ENCODE assay signal across 16 cellular contexts in the genomic region with DNA sequence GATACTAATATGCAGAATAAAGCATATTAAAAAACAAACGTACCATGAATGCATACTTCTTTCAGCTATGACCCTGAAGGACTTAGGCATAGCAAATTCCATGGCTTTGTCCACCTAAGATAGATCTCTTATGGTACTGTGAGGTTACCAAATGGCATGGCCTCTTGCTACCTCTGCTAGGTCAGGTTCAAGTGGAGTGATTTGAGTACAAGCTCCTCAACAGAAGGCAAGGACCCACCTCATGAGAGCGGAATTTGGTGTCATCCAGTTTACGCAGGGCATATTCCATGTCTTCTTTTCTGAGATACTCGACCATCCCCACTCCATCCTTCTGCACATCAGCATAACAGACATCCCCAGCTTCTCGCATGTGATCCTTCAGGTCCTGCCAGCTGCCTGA. TPM values are rescaled to one million over a fixed set of nuclear protein-coding genes. Genes with fewer than 3 reads are reported as not detected.
DNase-seq lines count a peak whose midpoint lies in the region; ATAC-seq, FAIRE-seq and TF ChIP-seq lines count a peak whose summit lies in the region.
"Had no signal": no experiment of that assay in that cellular context is flagged by ENCODE, and none has a peak within 500 bp of the region (broad histone marks: within the 10 kb centered on the region; RNA-seq: fewer than 3 reads in every experiment).

No MANE protein-coding gene starts in this region.

- TF ChIP-seq RAD21 in GM12878 (IDR thresholded peaks at IDR 0.05; ENCODE audit: insufficient read depth, low read depth, low read length): no peak

- no peaks in the 10 kb centered on the region for H3K9me3 ChIP-seq in CD4-positive, CD25-positive, alpha-beta regulatory T cell (ENCODE audit: control insufficient read depth in 2 of 2, low read length in 2 of 2)
- no peaks in the 10 kb centered on the region for H3K9me3 ChIP-seq in GM12878 (replicated peaks; ENCODE audit: control insufficient read depth, insufficient read depth, low read length)

- no peak overlapping the region for H3K4me3 ChIP-seq in CD4-positive, CD25-positive, alpha-beta regulatory T cell (ENCODE audit: low read depth, low read length)
- no peak overlapping the region for H3K4me3 ChIP-seq in GM12878
- H3K4me3 ChIP-seq: GM23248 had no signal

- RAD21 ChIA-PET in GM12878 (lab: Charles Lee; ENCODE audit: unreplicated experiment): no interaction called here

- peaks cover 4 to 40% (median 32%) of the 10 kb centered on the region in 4 donors for H3K4me1 Mint-ChIP-seq in CD4-positive, CD25-positive, alpha-beta regulatory T cell
- peaks cover 21 to 38% (median 34%) of the 10 kb centered on the region in 3 donors for H3K4me1 Mint-ChIP-seq in naive B cell

- H3K36me3 Mint-ChIP-seq in CD4-positive, CD25-positive, alpha-beta regulatory T cell: peaks cover 32% of the 10 kb centered on the region
- peaks cover 0 to 9% of the 10 kb centered on the region in 2 donors for H3K36me3 Mint-ChIP-seq in naive B cell

- peak overlapping the region in 1 of 4 donors; percentile 40 for H3K4me3 Mint-ChIP-seq in CD4-positive, CD25-positive, alpha-beta regulatory T cell
- peak overlapping the region in 1 of 8 donors; percentile 15 for H3K4me3 Mint-ChIP-seq in naive B cell
- H3K4me3 Mint-ChIP-seq: B cell; CD4-positive, alpha-beta memory T cell; H9 had no signal

- H2AFZ ChIP-seq in GM12878 (ENCODE audit: control insufficient read depth, low read depth, low read length): no peak overlapping the region
- H2AFZ ChIP-seq: GM23248 had no signal

- POLR2A ChIA-PET in GM12878 (lab: Charles Lee): interaction anchor here (1.6 to 1.8 kb wide), 2 partner anchors 11 to 23 kb away, joined by 4 to 5 read pairs; no protein-coding TSS in a partner anchor

- H3K79me2 ChIP-seq in GM12878 (ENCODE audit: control insufficient read depth, insufficient read depth, low read length): peaks cover 33% of the 10 kb centered on the region

- no peaks in the 10 kb centered on the region for H3K27me3 Mint-ChIP-seq in CD4-positive, CD25-positive, alpha-beta regulatory T cell
- H3K27me3 Mint-ChIP-seq in naive B cell: no peaks in the 10 kb centered on the region
- H3K27me3 Mint-ChIP-seq: B cell; CD4-positive, alpha-beta memory T cell had no signal

- H3K27me3 ChIP-seq in CD4-positive, CD25-positive, alpha-beta regulatory T cell (ENCODE audit: control insufficient read depth, insufficient read depth, low read length): no peaks in the 10 kb centered on the region
- H3K27me3 ChIP-seq in GM12878 (replicated peaks in 1 of 2; ENCODE audit: control insufficient read depth in 2 of 2, insufficient read depth in 2 of 2, low read length in 1 of 2): no peaks in the 10 kb centered on the region

- H3K36me3 ChIP-seq in CD4-positive, CD25-positive, alpha-beta regulatory T cell (ENCODE audit: control insufficient read depth, insufficient read depth, low read length): peaks cover 76% of the 10 kb centered on the region
- peaks cover 29 to 53% of the 10 kb centered on the region in 2 experiments for H3K36me3 ChIP-seq in GM12878 (ENCODE audit: control insufficient read depth in 2 of 2, insufficient read depth in 2 of 2, low read length in 1 of 2)

- FAIRE-seq in GM12878 (lab: Jason Lieb, UNC): no peak
- FAIRE-seq: A204.1, G401.6 had no signal

- in situ Hi-C loops in GM12878 (cut with MboI): no loop called here

- DNase-seq in CD4-positive, CD25-positive, alpha-beta regulatory T cell: no peak
- DNase-seq in GM12878 (ENCODE audit: low read depth, low spot score) (no peak), naive B cell (no peak), NCI-H1930 (lab: John Stamatoyannopoulos, UW) (no peak), DMS53 (lab: John Stamatoyannopoulos, UW) (no peak)
- no peak for DNase-seq in activated CD4-positive, alpha-beta T cell treated with anti-CD3 and anti-CD28 coated beads, Interleukin-2, amount 50 U/mL, for 1 hour
- DNase-seq: C1 segment of cervical spinal cord; CD4-positive, alpha-beta memory T cell; DMS79 treated with DMSO at 0.1 percent for 48 hours; EL; GM23248; H9 had no signal

- CTCF ChIA-PET in GM12878 (lab: Yijun Ruan, JAX): interaction anchor here (1.0 to 1.4 kb wide), 3 partner anchors 16 to 118 kb away, joined by 3 to 4 read pairs (median 4); a partner anchor contains a TSS

- WGBS in GM12878 (ENCODE audit: insufficient coverage, insufficient replicate concordance, low lambda C conversion rate, missing lambda C conversion rate): 80% methylated on average over 5 of the region's 5 CpGs

- H3K4me2 ChIP-seq in GM12878 (ENCODE audit: control insufficient read depth, insufficient read depth): no peak overlapping the region

- H4K20me1 ChIP-seq in GM12878 (ENCODE audit: control insufficient read depth, insufficient read depth): peaks cover 10% of the 10 kb centered on the region

- TF ChIP-seq POLR2A in GM19193 (IDR thresholded peaks at IDR 0.05; ENCODE audit: extremely low read depth, insufficient read depth, insufficient read length) (peak; percentile 25), GM12878 (IDR thresholded peaks at IDR 0.05; ENCODE audit: low read depth, low read length) (peak; percentile 50)

- H3K9ac ChIP-seq in GM12878 (ENCODE audit: control insufficient read depth, insufficient read depth, low read length): no peak overlapping the region
- H3K9ac ChIP-seq: GM23248 had no signal

- no peaks in the 10 kb centered on the region for H3K9me3 Mint-ChIP-seq in CD4-positive, CD25-positive, alpha-beta regulatory T cell
- H3K9me3 Mint-ChIP-seq in naive B cell: no peaks in the 10 kb centered on the region
- H3K9me3 Mint-ChIP-seq: CD4-positive, alpha-beta memory T cell; H9 had no signal

- SMC1A ChIA-PET in GM12878 (lab: Charles Lee; ENCODE audit: uncharacterized antibody, unreplicated experiment): interaction anchor here (0.6 to 2.6 kb wide), 5 partner anchors 9 to 112 kb away, joined by 3 to 10 read pairs (median 4); a partner anchor contains a TSS

- intact Hi-C loops in GM12878 (cut with micrococcal nuclease; ENCODE audit: unreplicated experiment): no loop called here

- no peak for TF ChIP-seq CTCF in GM12878 (IDR thresholded peaks at IDR 0.05 in 2 of 3, conservative IDR thresholded peaks at IDR 0.05 in 1 of 3; ENCODE audit: control insufficient read depth in 2 of 3, extremely low read depth in 1 of 3, insufficient read depth in 1 of 3, low read depth in 3 of 3, low read length in 3 of 3)

- peak overlapping the region in 2 of 3 donors; percentile 14 to 18 for H3K27ac Mint-ChIP-seq in CD4-positive, CD25-positive, alpha-beta regulatory T cell
- H3K27ac Mint-ChIP-seq in naive B cell: peak overlapping the region in 4 of 6 donors; percentile 24 to 61 (median 36)
- H3K27ac Mint-ChIP-seq: B cell had no signal

- no TSS peak for BruUV-seq in GM12878 (replicated peaks; lab: Mats Ljungman, UMichigan)

- H3K4me1 ChIP-seq in CD4-positive, CD25-positive, alpha-beta regulatory T cell (ENCODE audit: control insufficient read depth, insufficient read depth, low read length, poor library complexity, severe bottlenecking): peaks cover 23% of the 10 kb centered on the region
- H3K4me1 ChIP-seq in GM12878 (ENCODE audit: control insufficient read depth, insufficient read depth, low read length): peaks cover 12% of the 10 kb centered on the region

- H3K27ac ChIP-seq in CD4-positive, CD25-positive, alpha-beta regulatory T cell (ENCODE audit: insufficient read depth, low read length, poor library complexity, severe bottlenecking): no peak overlapping the region
- H3K27ac ChIP-seq in GM12878 (ENCODE audit: control insufficient read depth, insufficient read depth): no peak overlapping the region
- H3K27ac ChIP-seq: GM23248 had no signal

- ATAC-seq in CD4-positive, CD25-positive, alpha-beta regulatory T cell (ENCODE audit: low read depth in 2 of 2): no peak
- ATAC-seq in GM12878 (no peak), naive B cell (ENCODE audit: low read depth in 2 of 2) (no peak)

- TF ChIP-seq EP300 in GM12878 (IDR thresholded peaks at IDR 0.05; ENCODE audit: borderline replicate concordance in 1 of 2, control insufficient read depth in 1 of 2, low read depth in 2 of 2, low read length in 2 of 2): no peak

RNA-seq across cellular contexts. Expression of a gene that starts 5.8 kb away (rescaled TPM):
- 138 TPM for total RNA-seq in CD4-positive, CD25-positive, alpha-beta regulatory T cell
- polyA plus RNA-seq in CD4-positive, CD25-positive, alpha-beta regulatory T cell: 100 to 1,000 TPM; 167 to 193 (median 191) TPM
- total RNA-seq in GM12878 (2013; cell fraction: nucleolus; rRNA removed): 119 and 121 TPM in 2 replicates
- total RNA-seq in GM12878 (2014; rRNA removed) (141 and 182 TPM in 2 replicates), GM12878 (2014; rRNA removed; fragmentation: Illumina TruSeq; extraction: Trizol) (180 and 190 TPM in 2 replicates), GM12878 (2021) (231 and 241 TPM in 2 replicates)
- 121 TPM for polyA plus RNA-seq in GM12878 (2011; ENCODE audit: low read depth)
- polyA plus RNA-seq in GM12878 (2011; rRNA removed) (173 and 179 TPM in 2 replicates), GM12878 (2014; fragmentation: Illumina TruSeq; extraction: Trizol) (146 and 153 TPM in 2 replicates), GM12878 (2014; fragmentation: Nextera tagmentation; extraction: Ambion mirVana) (10 to 100 TPM; 56.2 to 96.4 TPM), GM12878 (2014; rRNA removed) (251 and 272 TPM in 2 replicates), GM12878 (2016; fragmentation: Nextera tagmentation; extraction: Ambion mirVana) (100 to 1,000 TPM; 422 to 510 TPM), naive B cell (ENCODE audit: low read depth in 6 of 6) (100 to 1,000 TPM; 208 to 293 (median 218) TPM)
- 125 and 127 TPM in 2 replicates for polyA plus RNA-seq in GM12878 (2011; cell fraction: cytosol; rRNA removed)
- polyA plus RNA-seq in GM12878 (2011; cell fraction: nucleus; rRNA removed): 131 and 153 TPM in 2 replicates
- polyA plus RNA-seq in GM12878 (2012): 138 and 188 TPM in 2 replicates
- polyA minus RNA-seq in GM12878 (2011; rRNA and poly(A)+ RNA removed): 81.3 and 89.2 TPM in 2 replicates
- 52.2 and 56.4 TPM in 2 replicates for polyA minus RNA-seq in GM12878 (2011; cell fraction: cytosol; rRNA and poly(A)+ RNA removed)
- 48.6 and 67.9 TPM in 2 replicates for polyA minus RNA-seq in GM12878 (2011; cell fraction: nucleus; rRNA and poly(A)+ RNA removed)

RNA-seq across cellular contexts. Expression of a gene that starts 17.5 kb away (rescaled TPM):
- total RNA-seq in CD4-positive, CD25-positive, alpha-beta regulatory T cell: 30.2 TPM
- 10 to 100 TPM; 13.7 to 19.9 (median 16.9) TPM for polyA plus RNA-seq in CD4-positive, CD25-positive, alpha-beta regulatory T cell
- 21.0 and 21.2 TPM in 2 replicates for total RNA-seq in GM12878 (2013; cell fraction: nucleolus; rRNA removed)
- total RNA-seq in GM12878 (2014; rRNA removed) (20.1 and 22.7 TPM in 2 replicates), GM12878 (2014; rRNA removed; fragmentation: Illumina TruSeq; extraction: Trizol) (21.7 and 22.0 TPM in 2 replicates), GM12878 (2021) (33.6 and 40.3 TPM in 2 replicates)
- 6.1 TPM for polyA plus RNA-seq in GM12878 (2011; ENCODE audit: low read depth)
- polyA plus RNA-seq in GM12878 (2011; rRNA removed) (29.8 and 39.8 TPM in 2 replicates), GM12878 (2014; fragmentation: Illumina TruSeq; extraction: Trizol) (24.2 and 29.7 TPM in 2 replicates), GM12878 (2014; fragmentation: Nextera tagmentation; extraction: Ambion mirVana) (1 to 10 TPM; 5.1 to 9.6 TPM), GM12878 (2014; rRNA removed) (14.5 and 17.2 TPM in 2 replicates), GM12878 (2016; fragmentation: Nextera tagmentation; extraction: Ambion mirVana) (10 to 100 TPM; 27.2 to 31.6 TPM), naive B cell (ENCODE audit: low read depth in 6 of 6) (10 to 100 TPM in 5 of 6 donors, 1 to 10 TPM in 1; 9.7 to 16.3 (median 14.5) TPM)
- 20.2 and 23.5 TPM in 2 replicates for polyA plus RNA-seq in GM12878 (2011; cell fraction: cytosol; rRNA removed)
- 21.3 and 23.0 TPM in 2 replicates for polyA plus RNA-seq in GM12878 (2011; cell fraction: nucleus; rRNA removed)
- 12.6 TPM in 2 replicates for polyA plus RNA-seq in GM12878 (2012)
- 15.2 and 16.9 TPM in 2 replicates for polyA minus RNA-seq in GM12878 (2011; rRNA and poly(A)+ RNA removed)
- polyA minus RNA-seq in GM12878 (2011; cell fraction: cytosol; rRNA and poly(A)+ RNA removed): 6.0 and 8.0 TPM in 2 replicates
- polyA minus RNA-seq in GM12878 (2011; cell fraction: nucleus; rRNA and poly(A)+ RNA removed): 4.5 and 6.3 TPM in 2 replicates

RNA-seq across cellular contexts. Expression of a gene that starts 17.5 kb away (rescaled TPM):
- total RNA-seq in CD4-positive, CD25-positive, alpha-beta regulatory T cell: 19.2 TPM
- polyA plus RNA-seq in CD4-positive, CD25-positive, alpha-beta regulatory T cell: 10 to 100 TPM; 43.6 to 61.1 (median 47.6) TPM
- 9.6 and 13.1 TPM in 2 replicates for total RNA-seq in GM12878 (2013; cell fraction: nucleolus; rRNA removed)
- 44.8 and 52.4 TPM in 2 replicates for total RNA-seq in GM12878 (2014; rRNA removed)
- 57.0 and 60.0 TPM in 2 replicates for total RNA-seq in GM12878 (2014; rRNA removed; fragmentation: Illumina TruSeq; extraction: Trizol)
- total RNA-seq in GM12878 (2021): 49.1 and 52.4 TPM in 2 replicates
- 53.9 TPM for polyA plus RNA-seq in GM12878 (2011; ENCODE audit: low read depth)
- polyA plus RNA-seq in GM12878 (2011; rRNA removed): 92.7 and 128 TPM in 2 replicates
- polyA plus RNA-seq in GM12878 (2011; cell fraction: cytosol; rRNA removed): 30.2 and 35.4 TPM in 2 replicates
- polyA plus RNA-seq in GM12878 (2011; cell fraction: nucleus; rRNA removed): 25.1 and 25.4 TPM in 2 replicates
- polyA plus RNA-seq in GM12878 (2012): 45.2 and 60.5 TPM in 2 replicates
- polyA plus RNA-seq in GM12878 (2014; fragmentation: Illumina TruSeq; extraction: Trizol): 68.9 and 81.6 TPM in 2 replicates
- polyA plus RNA-seq in GM12878 (2014; fragmentation: Nextera tagmentation; extraction: Ambion mirVana): 100 to 1,000 TPM; 308 to 346 TPM
- polyA plus RNA-seq in GM12878 (2014; rRNA removed): 56.6 and 60.9 TPM in 2 replicates
- polyA plus RNA-seq in GM12878 (2016; fragmentation: Nextera tagmentation; extraction: Ambion mirVana): 100 to 1,000 TPM; 174 to 189 TPM
- polyA minus RNA-seq in GM12878 (2011; rRNA and poly(A)+ RNA removed): 15.7 and 19.7 TPM in 2 replicates
- 11.6 and 13.4 TPM in 2 replicates for polyA minus RNA-seq in GM12878 (2011; cell fraction: cytosol; rRNA and poly(A)+ RNA removed)
- polyA minus RNA-seq in GM12878 (2011; cell fraction: nucleus; rRNA and poly(A)+ RNA removed): 9.3 and 10.2 TPM in 2 replicates
- 10 to 100 TPM; 49.1 to 66.6 (median 58.4) TPM for polyA plus RNA-seq in naive B cell (ENCODE audit: low read depth in 6 of 6)

RNA-seq across cellular contexts. Expression of a gene that starts 25.8 kb away (rescaled TPM):
- total RNA-seq in CD4-positive, CD25-positive, alpha-beta regulatory T cell: 169 TPM
- polyA plus RNA-seq in CD4-positive, CD25-positive, alpha-beta regulatory T cell: 1,000 to 10,000 TPM in 2 of 4 donors, 100 to 1,000 TPM in 2; 939 to 1,218 (median 1,022) TPM
- total RNA-seq in GM12878 (2013; cell fraction: nucleolus; rRNA removed): 62.1 and 62.4 TPM in 2 replicates
- total RNA-seq in GM12878 (2014; rRNA removed) (929 and 945 TPM in 2 replicates), GM12878 (2014; rRNA removed; fragmentation: Illumina TruSeq; extraction: Trizol) (406 and 408 TPM in 2 replicates), GM12878 (2021) (411 and 444 TPM in 2 replicates)
- polyA plus RNA-seq in GM12878 (2011; ENCODE audit: low read depth): 201 TPM
- polyA plus RNA-seq in GM12878 (2011; rRNA removed) (485 and 767 TPM in 2 replicates), GM12878 (2014; fragmentation: Illumina TruSeq; extraction: Trizol) (243 and 574 TPM in 2 replicates), GM12878 (2014; fragmentation: Nextera tagmentation; extraction: Ambion mirVana) (1,000 to 10,000 TPM; 2,509 to 2,723 TPM), GM12878 (2014; rRNA removed) (1,110 and 1,170 TPM in 2 replicates), GM12878 (2016; fragmentation: Nextera tagmentation; extraction: Ambion mirVana) (1,000 to 10,000 TPM; 1,109 to 1,208 TPM), naive B cell (ENCODE audit: low read depth in 6 of 6) (1,000 to 10,000 TPM in 1 of 6 donors, 100 to 1,000 TPM in 5; 716 to 1,228 (median 856) TPM)
- 1,553 and 1,830 TPM in 2 replicates for polyA plus RNA-seq in GM12878 (2011; cell fraction: cytosol; rRNA removed)
- 1,659 and 2,699 TPM in 2 replicates for polyA plus RNA-seq in GM12878 (2011; cell fraction: nucleus; rRNA removed)
- polyA plus RNA-seq in GM12878 (2012): 432 and 455 TPM in 2 replicates
- 290 and 435 TPM in 2 replicates for polyA minus RNA-seq in GM12878 (2011; rRNA and poly(A)+ RNA removed)
- polyA minus RNA-seq in GM12878 (2011; cell fraction: cytosol; rRNA and poly(A)+ RNA removed): 96.6 and 139 TPM in 2 replicates
- polyA minus RNA-seq in GM12878 (2011; cell fraction: nucleus; rRNA and poly(A)+ RNA removed): 215 and 226 TPM in 2 replicates

RNA-seq across cellular contexts. Expression of a gene that starts 32.2 kb away (rescaled TPM):
- 99.0 TPM for total RNA-seq in CD4-positive, CD25-positive, alpha-beta regulatory T cell
- polyA plus RNA-seq in CD4-positive, CD25-positive, alpha-beta regulatory T cell: 100 to 1,000 TPM; 480 to 692 (median 547) TPM
- total RNA-seq in GM12878 (2013; cell fraction: nucleolus; rRNA removed): 40.6 and 44.1 TPM in 2 replicates
- 217 and 280 TPM in 2 replicates for total RNA-seq in GM12878 (2014; rRNA removed)
- total RNA-seq in GM12878 (2014; rRNA removed; fragmentation: Illumina TruSeq; extraction: Trizol): 341 and 355 TPM in 2 replicates
- 239 and 249 TPM in 2 replicates for total RNA-seq in GM12878 (2021)
- polyA plus RNA-seq in GM12878 (2011; ENCODE audit: low read depth): 278 TPM
- 366 and 389 TPM in 2 replicates for polyA plus RNA-seq in GM12878 (2011; rRNA removed)
- 326 and 330 TPM in 2 replicates for polyA plus RNA-seq in GM12878 (2011; cell fraction: cytosol; rRNA removed)
- 212 and 217 TPM in 2 replicates for polyA plus RNA-seq in GM12878 (2011; cell fraction: nucleus; rRNA removed)
- polyA plus RNA-seq in GM12878 (2012): 234 and 299 TPM in 2 replicates
- polyA plus RNA-seq in GM12878 (2014; fragmentation: Illumina TruSeq; extraction: Trizol): 351 and 393 TPM in 2 replicates
- 100 to 1,000 TPM; 744 to 796 TPM for polyA plus RNA-seq in GM12878 (2014; fragmentation: Nextera tagmentation; extraction: Ambion mirVana)
- 342 and 435 TPM in 2 replicates for polyA plus RNA-seq in GM12878 (2014; rRNA removed)
- 100 to 1,000 TPM; 586 to 593 TPM for polyA plus RNA-seq in GM12878 (2016; fragmentation: Nextera tagmentation; extraction: Ambion mirVana)
- polyA minus RNA-seq in GM12878 (2011; rRNA and poly(A)+ RNA removed): 73.6 and 113 TPM in 2 replicates
- 63.4 and 68.0 TPM in 2 replicates for polyA minus RNA-seq in GM12878 (2011; cell fraction: cytosol; rRNA and poly(A)+ RNA removed)
- polyA minus RNA-seq in GM12878 (2011; cell fraction: nucleus; rRNA and poly(A)+ RNA removed): 38.3 and 49.9 TPM in 2 replicates
- 100 to 1,000 TPM; 206 to 326 (median 268) TPM for polyA plus RNA-seq in naive B cell (ENCODE audit: low read depth in 6 of 6)
